Comparison of ENCODE assay signal across 8 cellular contexts in the genomic region with DNA sequence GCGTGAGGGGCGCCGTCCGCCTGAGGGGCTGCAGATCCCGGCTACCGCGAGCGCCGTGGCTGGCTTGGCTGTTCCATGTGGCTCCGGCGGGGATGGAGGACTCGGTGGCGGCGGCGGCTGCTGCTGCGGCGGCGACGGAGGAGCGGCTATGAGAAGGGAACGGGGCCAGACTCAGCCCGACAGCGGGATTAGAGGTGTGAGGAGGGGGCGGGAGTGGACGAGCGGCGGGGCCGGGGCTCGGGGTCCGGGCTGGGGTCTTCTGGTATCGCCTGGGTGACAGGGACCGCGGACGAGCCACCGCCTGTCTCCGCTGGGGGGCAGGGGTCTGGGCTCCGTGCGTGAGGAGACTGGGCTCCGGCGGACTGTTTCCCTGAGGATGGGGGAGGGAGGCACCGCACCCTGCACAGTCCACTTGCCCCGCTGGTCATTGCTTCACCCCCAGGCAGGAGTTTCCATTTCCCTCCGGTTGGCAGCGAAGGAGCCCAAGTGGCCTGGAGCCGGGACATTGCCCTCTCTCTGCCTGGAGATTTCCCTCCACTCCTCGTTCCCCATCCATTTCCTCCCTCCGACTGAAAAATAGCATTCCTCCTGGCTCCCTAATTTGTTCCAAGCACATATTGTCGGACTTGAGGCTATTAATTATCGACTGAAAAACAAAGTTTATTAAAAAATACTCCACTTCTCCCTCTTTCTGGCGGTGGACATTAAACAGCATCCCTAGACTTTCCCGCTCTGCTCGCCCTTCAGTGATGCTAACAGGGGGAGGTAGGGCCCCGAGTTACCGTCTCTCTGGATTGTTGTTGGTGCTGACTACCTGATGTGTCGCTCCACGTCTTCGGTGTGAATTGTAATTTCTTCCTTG. TPM values are rescaled to one million over a fixed set of nuclear protein-coding genes. Genes with fewer than 3 reads are reported as not detected.
DNase-seq lines count a peak whose midpoint lies in the region; ATAC-seq and TF ChIP-seq lines count a peak whose summit lies in the region.

No MANE protein-coding gene starts in this region.

- TF ChIP-seq CTCF in esophagus squamous epithelium (IDR thresholded peaks at IDR 0.05) (peak in 4 of 6 experiments; percentile 7 to 41 (median 32)), thoracic aorta (IDR thresholded peaks at IDR 0.05) (peak; percentile 42)

- peaks cover 20% of the 10 kb centered on the region for H3K36me3 Mint-ChIP-seq in activated T-cell treated with anti-CD3 and anti-CD28 coated beads, Interleukin-2, amount 50 U/mL, for 24 hours (ENCODE audit: low read depth)

- H3K4me3 Mint-ChIP-seq in activated T-cell treated with anti-CD3 and anti-CD28 coated beads, Interleukin-2, amount 50 U/mL, for 24 hours, result peak overlapping the region; percentile 89

- peak overlapping the region; percentile 71 for H3K9ac ChIP-seq in mucosa of rectum (ENCODE audit: low read depth in 1 of 2, low read length in 2 of 2)

- ATAC-seq in HG02623 (IDR thresholded peaks at IDR 0.05; ENCODE audit: unreplicated experiment) (peak; percentile 0), thoracic aorta (ENCODE audit: insufficient number of reproducible peaks, low FRiP score, low read depth) (peak; percentile 60)

- peak; percentile 32 to 69 for DNase-seq in NCI-H2081 (lab: John Stamatoyannopoulos, UW)
- DNase-seq in NCI-H2081 treated with DMSO at 0.1 percent for 48 hours (lab: John Stamatoyannopoulos, UW), result no peak
- DNase-seq in NCI-H2227 treated with DMSO at 0.1 percent for 48 hours (lab: John Stamatoyannopoulos, UW), result peak; percentile 38
- no peak for DNase-seq in activated T-cell treated with anti-CD3 and anti-CD28 coated beads, Interleukin-2, amount 50 U/mL, for 24 hours
- DNase-seq in esophagus squamous epithelium (lab: John Stamatoyannopoulos, UW), result no peak
- peak; percentile 27 for DNase-seq in thoracic aorta (ENCODE audit: low spot score)

- peaks cover 0 to 11% (median 0%) of the 10 kb centered on the region in 3 donors for H3K36me3 ChIP-seq in esophagus squamous epithelium
- H3K36me3 ChIP-seq in mucosa of rectum (ENCODE audit: control insufficient read depth in 2 of 2, insufficient read depth in 2 of 2, low read length in 2 of 2), result peaks cover 0 to 4% of the 10 kb centered on the region in 2 donors
- no peaks in the 10 kb centered on the region for H3K36me3 ChIP-seq in thoracic aorta

- H3K9me3 ChIP-seq in esophagus squamous epithelium (no peaks in the 10 kb centered on the region), mucosa of rectum (ENCODE audit: control insufficient read depth in 2 of 2, low read length in 2 of 2) (no peaks in the 10 kb centered on the region), thoracic aorta (no peaks in the 10 kb centered on the region)

- peak overlapping the region; percentile 86 for H3K27ac Mint-ChIP-seq in activated T-cell treated with anti-CD3 and anti-CD28 coated beads, Interleukin-2, amount 50 U/mL, for 24 hours

- H3K27ac ChIP-seq in esophagus squamous epithelium (peak overlapping the region; percentile 94 to 98 (median 98)), mucosa of rectum (ENCODE audit: low read depth in 2 of 2, low read length in 2 of 2) (peak overlapping the region; percentile 76 to 77), thoracic aorta (peak overlapping the region; percentile 56 to 81)

- intact Hi-C loops in esophagus squamous epithelium (cut with DNase I), result no loop called here

- H3K27me3 Mint-ChIP-seq in activated T-cell treated with anti-CD3 and anti-CD28 coated beads, Interleukin-2, amount 50 U/mL, for 24 hours, result no peaks in the 10 kb centered on the region

- no peak for TF ChIP-seq POLR2A in esophagus squamous epithelium (IDR thresholded peaks at IDR 0.05)

- H3K4me3 ChIP-seq in esophagus squamous epithelium (peak overlapping the region; percentile 84 to 97 (median 90)), mucosa of rectum (ENCODE audit: low read length in 2 of 2) (peak overlapping the region; percentile 86 to 91), thoracic aorta (peak overlapping the region; percentile 88)

- H3K4me1 ChIP-seq in esophagus squamous epithelium (peaks cover 8 to 61% (median 31%) of the 10 kb centered on the region in 3 donors), mucosa of rectum (ENCODE audit: control insufficient read depth in 2 of 2, insufficient read depth in 2 of 2, low read length in 2 of 2) (peaks cover 7 to 13% of the 10 kb centered on the region in 2 donors), thoracic aorta (ENCODE audit: control insufficient read depth in 1 of 2, low read depth in 2 of 2) (peaks cover 17 to 32% of the 10 kb centered on the region in 2 donors)

- no peaks in the 10 kb centered on the region for H3K9me3 Mint-ChIP-seq in activated T-cell treated with anti-CD3 and anti-CD28 coated beads, Interleukin-2, amount 50 U/mL, for 24 hours

- 2 to 6% methylated on average over 16 to 24 of the region's 57 CpGs for WGBS in esophagus squamous epithelium, 2 donors

- H3K27me3 ChIP-seq in esophagus squamous epithelium (no peaks in the 10 kb centered on the region), mucosa of rectum (ENCODE audit: control insufficient read depth in 2 of 2, insufficient read depth in 2 of 2, low read length in 2 of 2) (no peaks in the 10 kb centered on the region), thoracic aorta (replicated peaks; ENCODE audit: insufficient read depth) (no peaks in the 10 kb centered on the region)

- H3K4me1 Mint-ChIP-seq in activated T-cell treated with anti-CD3 and anti-CD28 coated beads, Interleukin-2, amount 50 U/mL, for 24 hours (ENCODE audit: low read depth), result peaks cover 39% of the 10 kb centered on the region

RNA-seq across cellular contexts. Expression of gene EHBP1, which starts 0.6 kb away (rescaled TPM):
- 100 to 1,000 TPM in 1 of 4 donors, 10 to 100 TPM in 3; 59.6 to 111 (median 77.9) TPM for total RNA-seq in esophagus squamous epithelium
- 10 to 100 TPM; 28.4 to 67.7 TPM for total RNA-seq in thoracic aorta

Comparison
In these comparisons a context has a peak if more than half of its experiments do, and no peak if none do; other contexts are left out.
1. DNase-seq: peak in NCI-H2081 (2 of 2), NCI-H2227 treated with DMSO at 0.1 percent for 48 hours (single experiment) and thoracic aorta (single experiment); none in NCI-H2081 treated with DMSO at 0.1 percent for 48 hours (single experiment), activated T-cell treated with anti-CD3 and anti-CD28 coated beads, Interleukin-2, amount 50 U/mL, for 24 hours (single experiment) and esophagus squamous epithelium (single experiment).
2. Peak in every context shown above with its lines, with median percentiles within 50 percentile points of each other: H3K27ac ChIP-seq and H3K4me3 ChIP-seq.